ENCODE assay signal across 21 cellular contexts in the genomic region with DNA sequence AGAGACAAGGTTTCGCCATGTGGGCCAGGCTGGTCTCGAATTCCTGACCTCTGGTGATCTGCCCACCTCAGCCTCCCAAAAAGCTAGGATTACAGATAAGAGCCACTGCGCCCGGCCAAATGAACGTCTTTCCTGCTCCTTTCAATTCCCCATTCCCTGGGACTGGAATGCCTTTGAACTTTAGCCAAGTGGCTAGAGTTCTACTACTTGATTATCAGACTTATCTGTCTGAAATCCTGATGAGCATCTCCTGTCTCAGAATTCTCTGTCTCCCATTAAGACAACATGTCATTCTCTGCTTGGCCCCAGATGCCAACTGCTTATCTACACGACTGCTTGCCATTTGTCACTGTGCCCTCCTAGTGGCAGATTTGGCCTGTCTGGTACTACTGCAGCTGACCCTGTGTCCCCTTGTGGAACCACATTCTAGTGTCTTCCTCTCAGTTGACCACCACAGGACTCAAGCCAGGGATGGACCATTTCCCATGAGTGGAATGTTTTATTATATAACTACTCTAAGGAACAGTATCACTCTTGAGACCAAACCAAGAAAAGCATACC.
"Had no signal": no experiment of that assay in that cellular context is flagged by ENCODE, and none has a peak within 500 bp of the region (broad histone marks: within the 10 kb centered on the region; RNA-seq: fewer than 3 reads in every experiment).

No MANE protein-coding gene starts in this region.

- ATAC-seq: activated CD8-positive, alpha-beta T cell treated with anti-CD3 and anti-CD28 coated beads, Interleukin-2, amount 10 ng/mL, durations not matched to agents 7 days and 5 days; activated naive CD8-positive, alpha-beta T cell treated with anti-CD3 and anti-CD28 coated beads, Interleukin-2, amount 50 U/mL, for 24 hours; body of pancreas; gastrocnemius medialis; left colon; lower lobe of right lung; natural killer cell treated with Interleukin-12 subunit alpha and Interleukin-12 subunit beta and Interleukin-15 and Interleukin-18, amount 100 ng/mL, for 72 hours; stimulated activated effector memory CD8-positive, alpha-beta T cell treated with anti-CD3 and anti-CD28 coated beads, Interleukin-12 subunit alpha, Interleukin-12 subunit beta, amount 100 ng/mL, for 72 hours had no signal

- H3K4me1 ChIP-seq: body of pancreas, esophagus muscularis mucosa, gastrocnemius medialis, lower lobe of right lung, prostate gland, stomach, suprapubic skin, tibial nerve had no signal

- H3K36me3 ChIP-seq: esophagus muscularis mucosa, gastrocnemius medialis, lower lobe of right lung, prostate gland, stomach, suprapubic skin, tibial nerve had no signal

- H3K4me3 ChIP-seq: body of pancreas, esophagus muscularis mucosa, gastrocnemius medialis, lower lobe of right lung, prostate gland, stomach, suprapubic skin, tibial nerve had no signal

- H3K9me3 ChIP-seq: body of pancreas, esophagus muscularis mucosa, gastrocnemius medialis, lower lobe of right lung, prostate gland, stomach, suprapubic skin, tibial nerve had no signal

- H3K27me3 ChIP-seq: body of pancreas, stomach, suprapubic skin, tibial nerve had no signal

- DNase-seq: activated CD4-positive, alpha-beta T cell treated with anti-CD3 and anti-CD28 coated beads for 1 hour; activated CD4-positive, alpha-beta T cell treated with anti-CD3 and anti-CD28 coated beads, Interleukin-2, amount 50 U/mL, for 1 hour; activated CD8-positive, alpha-beta T cell treated with anti-CD3 and anti-CD28 coated beads, Interleukin-2, amount 10 ng/mL, durations not matched to agents 7 days and 5 days; activated gamma-delta T cell; activated naive CD4-positive, alpha-beta T cell treated with anti-CD3 and anti-CD28 coated beads, Interleukin-2, amount 50 U/mL, for 16 hours; activated naive CD8-positive, alpha-beta T cell treated with anti-CD3 and anti-CD28 coated beads, Interleukin-2, amount 50 U/mL, for 24 hours; body of pancreas; caudate nucleus; effector memory CD4-positive, alpha-beta T cell; gastrocnemius medialis; left colon; lower lobe of right lung; stimulated activated CD4-positive, alpha-beta T cell treated with anti-CD3 and anti-CD28 coated beads, Interleukin-12 subunit alpha, Interleukin-12 subunit beta, amount 100 ng/mL, for 4 hours; stomach; T-helper 1 cell had no signal

- H3K27ac ChIP-seq: body of pancreas, esophagus muscularis mucosa, gastrocnemius medialis, lower lobe of right lung, prostate gland, stomach, suprapubic skin, tibial nerve had no signal
